ENCODE assay signal across 28 cellular contexts in genomic region chr20:40332167-40332566, GRCh38.
"Had no signal": no experiment of that assay in that cellular context is flagged by ENCODE, and none has a peak within 500 bp of the region (broad histone marks: within the 10 kb centered on the region; RNA-seq: fewer than 3 reads in every experiment).

No MANE protein-coding gene starts in this region.

- H3K27me3 Mint-ChIP-seq: activated naive CD4-positive, alpha-beta T cell treated with anti-CD3 and anti-CD28 coated beads, Interleukin-2, amount 10 ng/mL, durations not matched to agents 7 days and 5 days; activated naive CD8-positive, alpha-beta T cell treated with anti-CD3 and anti-CD28 coated beads, Interleukin-2, amount 10 ng/mL, durations not matched to agents 7 days and 5 days had no signal

- H3K4me3 Mint-ChIP-seq: activated naive CD4-positive, alpha-beta T cell treated with anti-CD3 and anti-CD28 coated beads, Interleukin-2, amount 10 ng/mL, durations not matched to agents 7 days and 5 days; activated naive CD8-positive, alpha-beta T cell treated with anti-CD3 and anti-CD28 coated beads, Interleukin-2, amount 10 ng/mL, durations not matched to agents 7 days and 5 days; activated T-helper 1 cell treated with anti-CD3 and anti-CD28 coated beads, Interleukin-12 subunit alpha, Interleukin-12 subunit beta, Interleukin-2, Interleukin-4 antibody, amounts not matched to agents 30 ng/mL and 10 ng/mL and 1 ng/mL, durations not matched to agents 14 hours and 24 hours and 36 hours; endodermal cell; nephron; stimulated activated memory B cell treated with anti-CD40 and anti-IgM and Interleukin-4, amounts not matched to agents 10 μg/mL and 1 μg/mL and 100 μg/mL, for 72 hours; stimulated activated naive CD8-positive, alpha-beta T cell treated with anti-CD3 and anti-CD28 coated beads, Interleukin-15, amount 100 ng/mL, for 72 hours; T-helper 1 cell treated with Interleukin-12 subunit alpha and Interleukin-12 subunit beta and Interleukin-4 antibody, amounts not matched to agents 30 μg/mL and 1 μg/mL, for 36 hours had no signal

- H3K36me3 Mint-ChIP-seq: activated naive CD4-positive, alpha-beta T cell treated with anti-CD3 and anti-CD28 coated beads, Interleukin-2, amount 10 ng/mL, durations not matched to agents 7 days and 5 days; activated naive CD8-positive, alpha-beta T cell treated with anti-CD3 and anti-CD28 coated beads, Interleukin-2, amount 10 ng/mL, durations not matched to agents 7 days and 5 days; stimulated activated memory B cell treated with anti-CD40 and anti-IgM and Interleukin-4, amounts not matched to agents 10 μg/mL and 1 μg/mL and 100 μg/mL, for 72 hours had no signal

- H3K27me3 ChIP-seq: ascending aorta, brain microvascular endothelial cell, esophagus squamous epithelium, sigmoid colon, upper lobe of left lung, vagina had no signal

- H3K4me1 Mint-ChIP-seq: activated naive CD4-positive, alpha-beta T cell treated with anti-CD3 and anti-CD28 coated beads, Interleukin-2, amount 10 ng/mL, durations not matched to agents 7 days and 5 days; activated naive CD8-positive, alpha-beta T cell treated with anti-CD3 and anti-CD28 coated beads, Interleukin-2, amount 10 ng/mL, durations not matched to agents 7 days and 5 days; stimulated activated memory B cell treated with anti-CD40 and anti-IgM and Interleukin-4, amounts not matched to agents 10 μg/mL and 1 μg/mL and 100 μg/mL, for 72 hours; stimulated activated naive CD8-positive, alpha-beta T cell treated with anti-CD3 and anti-CD28 coated beads, Interleukin-15, amount 100 ng/mL, for 72 hours had no signal

- H3K27ac Mint-ChIP-seq: activated naive CD4-positive, alpha-beta T cell treated with anti-CD3 and anti-CD28 coated beads, Interleukin-2, amount 10 ng/mL, durations not matched to agents 7 days and 5 days; activated naive CD8-positive, alpha-beta T cell treated with anti-CD3 and anti-CD28 coated beads, Interleukin-2, amount 10 ng/mL, durations not matched to agents 7 days and 5 days; activated T-helper 1 cell treated with anti-CD3 and anti-CD28 coated beads, Interleukin-12 subunit alpha, Interleukin-12 subunit beta, Interleukin-2, Interleukin-4 antibody, amounts not matched to agents 30 ng/mL and 10 ng/mL and 1 ng/mL, durations not matched to agents 14 hours and 24 hours and 36 hours; endodermal cell; nephron; stimulated activated memory B cell treated with anti-CD40 and anti-IgM and Interleukin-4, amounts not matched to agents 10 μg/mL and 1 μg/mL and 100 μg/mL, for 72 hours; stimulated activated naive CD8-positive, alpha-beta T cell treated with anti-CD3 and anti-CD28 coated beads, Interleukin-15, amount 100 ng/mL, for 72 hours; T-helper 1 cell treated with Interleukin-12 subunit alpha and Interleukin-12 subunit beta and Interleukin-4 antibody, amounts not matched to agents 30 μg/mL and 1 μg/mL, for 36 hours had no signal

- ATAC-seq: activated CD4-positive, CD25-positive, alpha-beta regulatory T cell treated with anti-CD3 and anti-CD28 coated beads, Interleukin-2, amount 50 U/mL, for 24 hours; stimulated activated memory B cell treated with anti-CD40 and anti-IgM and Interleukin-4, amounts not matched to agents 10 μg/mL and 1 μg/mL and 100 μg/mL, for 72 hours; stimulated activated naive CD8-positive, alpha-beta T cell treated with anti-CD3 and anti-CD28 coated beads, Interleukin-15, amount 100 ng/mL, for 72 hours had no signal

- H3K4me1 ChIP-seq: ascending aorta, sigmoid colon, upper lobe of left lung had no signal

- DNase-seq: activated CD4-positive, alpha-beta T cell treated with anti-CD3 and anti-CD28 coated beads for 48 hours; activated CD4-positive, alpha-beta T cell treated with anti-CD3 and anti-CD28 coated beads, Interleukin-2, amount 50 U/mL, for 48 hours; activated CD8-positive, alpha-beta memory T cell treated with anti-CD3 and anti-CD28 coated beads for 24 hours; activated effector memory CD4-positive, alpha-beta T cell treated with anti-CD3 and anti-CD28 coated beads, Interleukin-2, amount 50 U/mL, for 16 hours; activated naive CD4-positive, alpha-beta T cell treated with anti-CD3 and anti-CD28 coated beads, Interleukin-2, amount 10 ng/mL, durations not matched to agents 7 days and 5 days; activated naive CD8-positive, alpha-beta T cell treated with anti-CD3 and anti-CD28 coated beads, Interleukin-2, amount 10 ng/mL, durations not matched to agents 7 days and 5 days; brain microvascular endothelial cell; endodermal cell; esophagus squamous epithelium; mammary epithelial cell; occipital lobe; posterior cingulate gyrus; retina; sigmoid colon; stimulated activated CD4-positive, alpha-beta T cell treated with anti-CD3 and anti-CD28 coated beads, Interleukin-4, amount 100 ng/mL, for 4 hours; stimulated activated CD8-positive, alpha-beta memory T cell treated with anti-CD3 and anti-CD28 coated beads, Interleukin-4, amount 100 ng/mL, for 48 hours; stimulated activated naive CD8-positive, alpha-beta T cell treated with anti-CD3 and anti-CD28 coated beads, Interleukin-15, amount 100 ng/mL, for 72 hours; substantia nigra; T-helper 9 cell; upper lobe of left lung; WERI-Rb-1 had no signal

- H3K27ac ChIP-seq: ascending aorta, brain microvascular endothelial cell, sigmoid colon, upper lobe of left lung, vagina, WERI-Rb-1 had no signal

- H3K9me3 Mint-ChIP-seq: activated naive CD4-positive, alpha-beta T cell treated with anti-CD3 and anti-CD28 coated beads, Interleukin-2, amount 10 ng/mL, durations not matched to agents 7 days and 5 days; activated naive CD8-positive, alpha-beta T cell treated with anti-CD3 and anti-CD28 coated beads, Interleukin-2, amount 10 ng/mL, durations not matched to agents 7 days and 5 days; activated T-helper 1 cell treated with anti-CD3 and anti-CD28 coated beads, Interleukin-12 subunit alpha, Interleukin-12 subunit beta, Interleukin-2, Interleukin-4 antibody, amounts not matched to agents 30 ng/mL and 10 ng/mL and 1 ng/mL, durations not matched to agents 14 hours and 24 hours and 36 hours; endodermal cell; nephron; stimulated activated memory B cell treated with anti-CD40 and anti-IgM and Interleukin-4, amounts not matched to agents 10 μg/mL and 1 μg/mL and 100 μg/mL, for 72 hours; stimulated activated naive CD8-positive, alpha-beta T cell treated with anti-CD3 and anti-CD28 coated beads, Interleukin-15, amount 100 ng/mL, for 72 hours; T-helper 1 cell treated with Interleukin-12 subunit alpha and Interleukin-12 subunit beta and Interleukin-4 antibody, amounts not matched to agents 30 μg/mL and 1 μg/mL, for 36 hours had no signal
